27 cellular contexts compared by ENCODE assay signal in the genomic region with DNA sequence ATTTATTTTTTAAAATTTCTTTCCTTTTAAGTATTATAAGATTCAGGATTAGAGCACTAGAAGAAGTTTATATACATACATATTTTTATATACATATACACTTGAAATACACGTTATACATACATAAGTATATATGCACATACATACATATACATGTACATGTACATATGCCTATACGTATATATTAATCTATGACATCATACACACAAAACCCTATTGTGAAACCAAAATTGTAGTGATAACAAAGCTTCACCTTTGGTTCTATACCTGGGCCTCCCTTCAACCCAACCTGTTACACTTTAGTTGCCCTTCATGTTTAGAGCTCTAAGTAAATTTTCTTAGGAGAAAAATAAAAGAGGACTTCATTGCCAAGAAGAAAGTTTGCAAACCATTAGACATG. TPM values are rescaled to one million over a fixed set of nuclear protein-coding genes. Genes with fewer than 3 reads are reported as not detected.
"Had no signal": no experiment of that assay in that cellular context is flagged by ENCODE, and none has a peak within 500 bp of the region (broad histone marks: within the 10 kb centered on the region; RNA-seq: fewer than 3 reads in every experiment).

No MANE protein-coding gene starts in this region.

- DNase-seq: cerebellar nuclear complex; colonic mucosa; dermis blood vessel endothelial cell; dorsolateral prefrontal cortex; effector CD4-positive, alpha-beta T cell; effector memory CD4-positive, alpha-beta T cell; erythroblast; esophagus squamous epithelium; foreskin melanocyte; gastrocnemius medialis; glutamatergic neuron; head of caudate nucleus; heart right ventricle; hippocampal formation; left cardiac atrium; left lung; left ventricle myocardium superior; lower lobe of right lung; mesendoderm; midbrain had no signal

- H3K4me3 ChIP-seq: colonic mucosa, dorsolateral prefrontal cortex, esophagus squamous epithelium, gastrocnemius medialis, heart right ventricle, left lung, lower lobe of right lung had no signal

- H3K9me3 ChIP-seq: colonic mucosa had no signal

- H3K36me3 ChIP-seq: colonic mucosa, esophagus squamous epithelium, gastrocnemius medialis, heart right ventricle, left lung, lower lobe of right lung had no signal

- H3K4me1 ChIP-seq: colonic mucosa, gastrocnemius medialis, heart right ventricle, lower lobe of right lung had no signal

- H3K27ac ChIP-seq: colonic mucosa, dorsolateral prefrontal cortex, gastrocnemius medialis, heart right ventricle, left lung, lower lobe of right lung had no signal

- ATAC-seq: gastrocnemius medialis, heart right ventricle had no signal

- H3K27me3 ChIP-seq: colonic mucosa, dorsolateral prefrontal cortex, esophagus squamous epithelium, gastrocnemius medialis, heart right ventricle, left lung had no signal

RNA-seq across cellular contexts. Expression of gene AADACL2, which starts 17.0 kb away (rescaled TPM):
- total RNA-seq: chondrocyte, colonic mucosa, dermis blood vessel endothelial cell, dorsolateral prefrontal cortex, endothelial cell of umbilical vein, esophagus mucosa, gastrocnemius medialis, glomerular endothelial cell, heart right ventricle, kidney epithelial cell, left cardiac atrium, left lung, left ventricle myocardium superior, lung microvascular endothelial cell, mononuclear cell had no signal
- polyA plus RNA-seq: endothelial cell of umbilical vein, heart right ventricle had no signal
